In genomic region chr11:109654091-109654490, GRCh38 we compare ENCODE assay signal across 19 cellular contexts.
DNase-seq lines count a peak whose midpoint lies in the region; ATAC-seq, FAIRE-seq and TF ChIP-seq lines count a peak whose summit lies in the region.
"Had no signal": no experiment of that assay in that cellular context is flagged by ENCODE, and none has a peak within 500 bp of the region (broad histone marks: within the 10 kb centered on the region; RNA-seq: fewer than 3 reads in every experiment).

No MANE protein-coding gene starts in this region.

- H3K36me3 Mint-ChIP-seq in astrocyte (ENCODE audit: low read depth, unreplicated experiment): no peaks in the 10 kb centered on the region
- H3K36me3 Mint-ChIP-seq in brain: no peaks in the 10 kb centered on the region
- H3K36me3 Mint-ChIP-seq: CD4-positive, alpha-beta memory T cell had no signal

- no peaks in the 10 kb centered on the region for H4K20me1 ChIP-seq in astrocyte (ENCODE audit: insufficient read depth, low read length)

- H3K4me2 ChIP-seq in astrocyte (ENCODE audit: low read length): no peak overlapping the region

- TF ChIP-seq CTCF in astrocyte (IDR thresholded peaks at IDR 0.05; ENCODE audit: insufficient read depth, low read depth, low read length) (no peak), brain (conservative IDR thresholded peaks at IDR 0.05) (no peak), foreskin keratinocyte (conservative IDR thresholded peaks at IDR 0.05) (no peak), dorsolateral prefrontal cortex (IDR thresholded peaks at IDR 0.05 in 54 of 56, conservative IDR thresholded peaks at IDR 0.05 in 2 of 56; ENCODE audit: low read depth in 1 of 56, partially characterized antibody in 56 of 56) (no peak)

- FAIRE-seq in astrocyte (lab: Jason Lieb, UNC): peak; percentile 34
- FAIRE-seq: GM12892, GM19239, H54 had no signal

- H2AFZ ChIP-seq in astrocyte (ENCODE audit: low read depth, low read length): no peak overlapping the region

- DNase-seq in astrocyte (ENCODE audit: low read depth) (no peak), foreskin keratinocyte (peak; percentile 18 to 52), erythroblast (lab: John Stamatoyannopoulos, UW) (no peak), dorsolateral prefrontal cortex (no peak)
- DNase-seq: C1 segment of cervical spinal cord; Calu3; CD4-positive, alpha-beta memory T cell; COR-L47; DMS53; DMS79 treated with DMSO at 0.1 percent for 48 hours; GF-D8; GOT3; HFFc6 had no signal

- H3K27ac Mint-ChIP-seq in astrocyte (ENCODE audit: unreplicated experiment) (no peak overlapping the region), brain (peak overlapping the region in 3 of 5 experiments; percentile 9 to 49 (median 22))
- H3K27ac Mint-ChIP-seq: HFFc6 had no signal

- no peaks in the 10 kb centered on the region for H3K9me3 Mint-ChIP-seq in astrocyte (ENCODE audit: unreplicated experiment)
- H3K9me3 Mint-ChIP-seq in brain: no peaks in the 10 kb centered on the region
- H3K9me3 Mint-ChIP-seq: HFFc6 had no signal

- no peak overlapping the region for H3K9ac ChIP-seq in astrocyte (ENCODE audit: low read length)

- H3K27me3 ChIP-seq in astrocyte (ENCODE audit: insufficient read depth, low read length) (no peaks in the 10 kb centered on the region), foreskin keratinocyte (no peaks in the 10 kb centered on the region), dorsolateral prefrontal cortex (no peaks in the 10 kb centered on the region)

- H3K27ac ChIP-seq in astrocyte (ENCODE audit: low read depth, low read length) (no peak overlapping the region), foreskin keratinocyte (no peak overlapping the region), dorsolateral prefrontal cortex (no peak overlapping the region)

- ATAC-seq in foreskin keratinocyte: no peak
- ATAC-seq in GM18519 (IDR thresholded peaks at IDR 0.05; ENCODE audit: low FRiP score, unreplicated experiment): no peak

- H3K27me3 Mint-ChIP-seq in astrocyte (ENCODE audit: low read depth, unreplicated experiment): peaks cover 5% of the 10 kb centered on the region
- H3K27me3 Mint-ChIP-seq in brain: peaks cover 4% of the 10 kb centered on the region
- H3K27me3 Mint-ChIP-seq: CD4-positive, alpha-beta memory T cell had no signal

- no peak for TF ChIP-seq POLR2A in erythroblast (IDR thresholded peaks at IDR 0.05; ENCODE audit: low read length)

- no peaks in the 10 kb centered on the region for H3K9me3 ChIP-seq in astrocyte (ENCODE audit: insufficient read depth, low read depth, low read length)
- H3K9me3 ChIP-seq: HAP-1 had no signal

- H3K79me2 ChIP-seq in astrocyte (ENCODE audit: insufficient read depth, low read length): no peaks in the 10 kb centered on the region

- H3K4me1 ChIP-seq in astrocyte (ENCODE audit: insufficient read depth, low read length): no peaks in the 10 kb centered on the region
- H3K4me1 ChIP-seq in foreskin keratinocyte: no peaks in the 10 kb centered on the region
- H3K4me1 ChIP-seq: HAP-1 had no signal

- intact Hi-C loops in dorsolateral prefrontal cortex (cut with DNase I): no loop called here

- H3K4me3 ChIP-seq in astrocyte (ENCODE audit: insufficient read depth, low read depth, low read length): no peak overlapping the region
- H3K4me3 ChIP-seq in dorsolateral prefrontal cortex: no peak overlapping the region
- H3K4me3 ChIP-seq: HAP-1 had no signal

- H3K4me3 Mint-ChIP-seq in astrocyte (ENCODE audit: unreplicated experiment) (no peak overlapping the region), brain (peak overlapping the region in 1 of 5 experiments; percentile 28)
- H3K4me3 Mint-ChIP-seq: CD4-positive, alpha-beta memory T cell; HFFc6 had no signal

- H3K36me3 ChIP-seq in astrocyte (ENCODE audit: insufficient read depth, low read length): no peaks in the 10 kb centered on the region
- H3K36me3 ChIP-seq: HAP-1 had no signal

- H3K4me1 Mint-ChIP-seq in astrocyte (ENCODE audit: low read depth, unreplicated experiment) (no peaks in the 10 kb centered on the region), brain (peaks cover 20% of the 10 kb centered on the region)
- H3K4me1 Mint-ChIP-seq: CD4-positive, alpha-beta memory T cell had no signal

Comparison
In these comparisons a context has a peak if more than half of its experiments do, and no peak if none do; other contexts are left out.
1. DNase-seq: peak in foreskin keratinocyte (2 of 2); none in astrocyte (single experiment), erythroblast (0 of 2) and dorsolateral prefrontal cortex (0 of 10).